Comparison of ENCODE assay signal across 23 cellular contexts in the genomic region with DNA sequence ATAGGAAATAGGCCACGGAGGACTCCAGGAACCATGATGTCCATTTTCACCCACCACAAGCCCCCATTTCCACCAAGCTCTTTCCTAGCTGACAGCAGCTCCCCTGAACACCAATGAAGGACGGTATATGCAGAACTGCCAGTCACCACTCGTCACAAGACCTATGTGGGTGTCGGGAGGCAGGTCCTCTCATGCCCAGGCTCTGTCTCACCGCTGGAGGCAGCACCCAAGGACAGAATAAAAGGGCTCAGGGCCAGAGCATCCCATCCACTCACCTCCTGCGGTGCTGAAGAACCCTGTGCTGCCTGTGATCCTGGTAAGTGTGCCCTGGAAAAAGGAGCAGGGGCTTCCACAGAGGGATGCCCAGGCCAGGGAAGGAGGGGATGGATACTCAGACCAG. TPM values are rescaled to one million over a fixed set of nuclear protein-coding genes. Genes with fewer than 3 reads are reported as not detected.
"Had no signal": no experiment of that assay in that cellular context is flagged by ENCODE, and none has a peak within 500 bp of the region (broad histone marks: within the 10 kb centered on the region; RNA-seq: fewer than 3 reads in every experiment).

A gene with protein sequence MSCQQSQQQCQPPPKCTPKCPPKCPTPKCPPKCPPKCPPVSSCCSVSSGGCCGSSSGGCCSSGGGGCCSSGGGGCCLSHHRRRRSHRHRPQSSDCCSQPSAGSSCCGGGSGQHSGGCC (plus strand): TSS at position 266 of the 400 bp plus-strand sequence. CDS start 1,232 bp downstream, outside the sequence.

- H3K27ac Mint-ChIP-seq: activated CD4-positive, alpha-beta memory T cell treated with anti-CD3 and anti-CD28 coated beads for 36 hours; activated CD4-positive, alpha-beta T cell treated with anti-CD3 and anti-CD28 coated beads for 36 hours; activated naive CD4-positive, alpha-beta T cell treated with anti-CD3 and anti-CD28 coated beads, Interleukin-2, amount 50 U/mL, for 24 hours; activated T-cell treated with anti-CD3 and anti-CD28 coated beads, Interleukin-2, amount 50 U/mL, for 24 hours; immature natural killer cell; mesothelial cell of epicardium; nephron progenitor cell had no signal

- H3K9me3 Mint-ChIP-seq: activated CD4-positive, alpha-beta memory T cell treated with anti-CD3 and anti-CD28 coated beads for 36 hours; activated T-cell treated with anti-CD3 and anti-CD28 coated beads, Interleukin-2, amount 50 U/mL, for 24 hours had no signal

- H3K4me1 ChIP-seq: adrenal gland, esophagus muscularis mucosa, lower lobe of right lung, tibial nerve, uterus had no signal

- H3K4me1 Mint-ChIP-seq: activated CD4-positive, alpha-beta T cell treated with anti-CD3 and anti-CD28 coated beads for 36 hours; activated naive CD4-positive, alpha-beta T cell treated with anti-CD3 and anti-CD28 coated beads, Interleukin-2, amount 50 U/mL, for 24 hours; immature natural killer cell; mesothelial cell of epicardium; nephron progenitor cell had no signal

- H3K36me3 ChIP-seq: adrenal gland, esophagus muscularis mucosa, lower lobe of right lung, tibial nerve, uterus had no signal

- H3K4me3 Mint-ChIP-seq: activated CD4-positive, alpha-beta memory T cell treated with anti-CD3 and anti-CD28 coated beads for 36 hours; activated CD4-positive, alpha-beta T cell treated with anti-CD3 and anti-CD28 coated beads for 36 hours; activated naive CD4-positive, alpha-beta T cell treated with anti-CD3 and anti-CD28 coated beads, Interleukin-2, amount 50 U/mL, for 24 hours; activated T-cell treated with anti-CD3 and anti-CD28 coated beads, Interleukin-2, amount 50 U/mL, for 24 hours; immature natural killer cell; mesothelial cell of epicardium; nephron progenitor cell had no signal

- H3K9me3 ChIP-seq: adrenal gland, esophagus muscularis mucosa, lower lobe of right lung, uterus had no signal

- H3K27ac ChIP-seq: adrenal gland, esophagus muscularis mucosa, lower lobe of right lung, skin epidermis, tibial nerve, uterus had no signal

- DNase-seq: activated CD4-positive, alpha-beta memory T cell treated with anti-CD3 and anti-CD28 coated beads for 36 hours; activated CD4-positive, alpha-beta T cell treated with anti-CD3 and anti-CD28 coated beads for 36 hours; activated effector memory CD4-positive, alpha-beta T cell treated with anti-CD3 and anti-CD28 coated beads, Interleukin-2, amount 50 U/mL, for 16 hours; activated T-cell treated with anti-CD3 and anti-CD28 coated beads, Interleukin-2, amount 50 U/mL, for 24 hours; adrenal gland; immature natural killer cell; left cardiac atrium; lower lobe of right lung; nephron progenitor cell; occipital lobe; stimulated activated CD4-positive, alpha-beta T cell treated with anti-CD3 and anti-CD28 coated beads, Interleukin-15, amount 100 ng/mL, for 24 hours; stimulated activated CD4-positive, alpha-beta T cell treated with anti-CD3 and anti-CD28 coated beads, Interleukin-4, amount 100 ng/mL, for 24 hours; stimulated activated naive CD4-positive, alpha-beta T cell; uterus had no signal

- H3K4me3 ChIP-seq: adrenal gland, esophagus muscularis mucosa, lower lobe of right lung, skin epidermis, tibial nerve, uterus had no signal

- H3K36me3 Mint-ChIP-seq: activated CD4-positive, alpha-beta memory T cell treated with anti-CD3 and anti-CD28 coated beads for 36 hours; activated naive CD4-positive, alpha-beta T cell treated with anti-CD3 and anti-CD28 coated beads, Interleukin-2, amount 50 U/mL, for 24 hours; immature natural killer cell had no signal

- H3K27me3 ChIP-seq: adrenal gland, tibial nerve, uterus had no signal

RNA-seq across cellular contexts. Expression of the gene that starts here (rescaled TPM):
- total RNA-seq: activated CD4-positive, alpha-beta memory T cell treated with anti-CD3 and anti-CD28 coated beads for 36 hours; activated CD4-positive, alpha-beta T cell treated with anti-CD3 and anti-CD28 coated beads for 36 hours; adrenal gland; cardiac septum; esophagus muscularis mucosa; fibroblast of villous mesenchyme; left cardiac atrium; lower lobe of right lung; mesothelial cell of epicardium; occipital lobe; posterior vena cava; subcutaneous adipose tissue; tibial nerve; uterus had no signal
